Comparison of ENCODE assay signal across 9 cellular contexts in the genomic region with DNA sequence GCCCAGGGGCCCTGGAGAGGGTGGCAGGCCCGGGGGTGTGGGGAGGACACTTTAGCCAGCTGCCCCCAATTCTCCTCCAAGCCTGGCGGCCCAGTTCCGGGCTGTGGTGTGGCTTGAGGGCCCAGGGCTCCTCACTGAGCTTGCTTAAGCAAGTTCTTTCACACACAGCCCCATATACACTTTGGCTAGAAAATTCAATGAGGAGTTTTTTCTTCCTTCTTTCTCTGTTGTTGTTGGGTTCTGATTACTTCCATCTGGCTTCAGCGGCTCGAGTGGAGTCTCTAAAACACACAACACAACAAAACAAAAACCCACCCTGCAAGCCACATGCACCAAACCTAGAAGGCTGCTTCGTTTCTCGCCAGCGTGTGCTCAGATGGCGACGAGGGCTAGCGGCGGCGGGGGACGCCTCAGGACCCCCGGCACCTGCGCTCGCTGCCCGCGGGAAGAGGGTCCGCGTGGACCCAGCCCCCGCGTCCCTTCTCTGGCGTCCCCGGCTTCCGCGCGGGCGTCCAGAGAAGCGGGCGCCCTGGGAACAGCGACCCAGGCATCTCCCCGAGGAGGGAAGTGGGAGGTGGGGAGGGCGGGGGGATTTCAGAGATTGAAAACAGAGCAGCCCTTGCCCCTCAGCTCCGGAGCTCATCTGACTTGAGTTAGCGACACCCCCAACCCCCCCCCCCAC. TPM values are rescaled to one million over a fixed set of nuclear protein-coding genes. Genes with fewer than 3 reads are reported as not detected.
A peak's percentile ranks its signal among the peaks of the same experiment; 100 is the strongest.
DNase-seq lines count a peak whose midpoint lies in the region; ATAC-seq and TF ChIP-seq lines count a peak whose summit lies in the region.
"Had no signal": no experiment of that assay in that cellular context is flagged by ENCODE, and none has a peak within 500 bp of the region (broad histone marks: within the 10 kb centered on the region; RNA-seq: fewer than 3 reads in every experiment).

No MANE protein-coding gene starts in this region.

- no peaks in the 10 kb centered on the region for H3K36me3 Mint-ChIP-seq in brain
- no peaks in the 10 kb centered on the region for H3K36me3 Mint-ChIP-seq in activated naive CD4-positive, alpha-beta T cell treated with anti-CD3 and anti-CD28 coated beads for 36 hours (ENCODE audit: low read depth)
- no peaks in the 10 kb centered on the region for H3K36me3 Mint-ChIP-seq in activated T-cell treated with anti-CD3 and anti-CD28 coated beads, Interleukin-2, amount 50 U/mL, for 72 hours (ENCODE audit: insufficient read depth in 2 of 2)

- DNase-seq in lower leg skin (ENCODE audit: low spot score in 2 of 2) (peak; percentile 12 to 84), suprapubic skin (ENCODE audit: low spot score in 2 of 2) (peak in 1 of 2 donors; percentile 80), occipital lobe (lab: John Stamatoyannopoulos, UW) (no peak)
- no peak for DNase-seq in activated naive CD4-positive, alpha-beta T cell treated with anti-CD3 and anti-CD28 coated beads for 36 hours
- no peak for DNase-seq in activated T-cell treated with anti-CD3 and anti-CD28 coated beads, Interleukin-2, amount 50 U/mL, for 72 hours
- DNase-seq: activated B cell treated with CpG ODN at 0.5 μM for 24 hours had no signal

- H3K9ac ChIP-seq in HUES48 (ENCODE audit: low read depth, low read length): peak overlapping the region; percentile 39; the same call in 1 of the 2 replicates

- TF ChIP-seq POLR2A in lower leg skin (IDR thresholded peaks at IDR 0.05) (no peak), suprapubic skin (IDR thresholded peaks at IDR 0.05) (no peak)

- peak overlapping the region in 4 of 5 experiments; percentile 9 to 83 (median 36) for H3K27ac Mint-ChIP-seq in brain
- no peak overlapping the region for H3K27ac Mint-ChIP-seq in activated naive CD4-positive, alpha-beta T cell treated with anti-CD3 and anti-CD28 coated beads for 36 hours
- H3K27ac Mint-ChIP-seq in activated T-cell treated with anti-CD3 and anti-CD28 coated beads, Interleukin-2, amount 50 U/mL, for 72 hours: no peak overlapping the region
- H3K27ac Mint-ChIP-seq: activated B cell treated with CpG ODN at 0.5 μM for 24 hours had no signal

- no peak for ATAC-seq in HG03108 (IDR thresholded peaks at IDR 0.05; ENCODE audit: unreplicated experiment)
- ATAC-seq in activated T-cell treated with anti-CD3 and anti-CD28 coated beads, Interleukin-2, amount 50 U/mL, for 72 hours (replicated peaks in 1 of 2): no peak

- CTCF ChIA-PET in activated naive CD4-positive, alpha-beta T cell treated with anti-CD3 and anti-CD28 coated beads for 36 hours (lab: Charles Lee): interaction anchor here (0.7 kb wide), 1 partner anchor 251 kb away, joined by 5 read pairs; no protein-coding TSS in a partner anchor

- TF ChIP-seq CTCF in brain (conservative IDR thresholded peaks at IDR 0.05) (no peak), lower leg skin (IDR thresholded peaks at IDR 0.05) (no peak), suprapubic skin (IDR thresholded peaks at IDR 0.05) (no peak)

- H3K9me3 Mint-ChIP-seq in brain: no peaks in the 10 kb centered on the region
- H3K9me3 Mint-ChIP-seq in activated naive CD4-positive, alpha-beta T cell treated with anti-CD3 and anti-CD28 coated beads for 36 hours: no peaks in the 10 kb centered on the region
- no peaks in the 10 kb centered on the region for H3K9me3 Mint-ChIP-seq in activated T-cell treated with anti-CD3 and anti-CD28 coated beads, Interleukin-2, amount 50 U/mL, for 72 hours
- H3K9me3 Mint-ChIP-seq: activated B cell treated with CpG ODN at 0.5 μM for 24 hours had no signal

- H3K4me1 Mint-ChIP-seq in brain: peaks cover 44% of the 10 kb centered on the region
- peaks cover 9% of the 10 kb centered on the region for H3K4me1 Mint-ChIP-seq in activated naive CD4-positive, alpha-beta T cell treated with anti-CD3 and anti-CD28 coated beads for 36 hours (ENCODE audit: low read depth)
- H3K4me1 Mint-ChIP-seq in activated T-cell treated with anti-CD3 and anti-CD28 coated beads, Interleukin-2, amount 50 U/mL, for 72 hours (ENCODE audit: low read depth): peaks cover 9% of the 10 kb centered on the region

- H3K27me3 Mint-ChIP-seq in brain: peaks cover 7% of the 10 kb centered on the region
- H3K27me3 Mint-ChIP-seq in activated naive CD4-positive, alpha-beta T cell treated with anti-CD3 and anti-CD28 coated beads for 36 hours (ENCODE audit: low read depth): peaks cover 52% of the 10 kb centered on the region
- H3K27me3 Mint-ChIP-seq in activated T-cell treated with anti-CD3 and anti-CD28 coated beads, Interleukin-2, amount 50 U/mL, for 72 hours (ENCODE audit: low read depth): peaks cover 61% of the 10 kb centered on the region

- H3K4me3 ChIP-seq in HUES48 (ENCODE audit: low read depth, low read length): peak overlapping the region; percentile 85
- H3K4me3 ChIP-seq in lower leg skin (ENCODE audit: low read depth, poor library complexity, severe bottlenecking): no peak overlapping the region
- H3K4me3 ChIP-seq in suprapubic skin: peak overlapping the region; percentile 64

- intact Hi-C loops in lower leg skin (cut with DNase I; ENCODE audit: low total_unique reads): no loop called here
- intact Hi-C loops in activated naive CD4-positive, alpha-beta T cell treated with anti-CD3 and anti-CD28 coated beads for 36 hours (cut with micrococcal nuclease): loop anchor here (2.0 kb wide), 1 partner anchor 336 kb away; no protein-coding TSS in a partner anchor

- H3K36me3 ChIP-seq in HUES48 (ENCODE audit: control insufficient read depth, insufficient read depth, low read length) (no peaks in the 10 kb centered on the region), suprapubic skin (no peaks in the 10 kb centered on the region)

- 13 to 15% methylated on average over 31 to 35 of the region's 36 CpGs for WGBS in lower leg skin, 2 donors
- 13% methylated on average over 33 of the region's 36 CpGs for WGBS in suprapubic skin

- H3K9me3 ChIP-seq in HUES48 (ENCODE audit: control insufficient read depth, insufficient read depth, low read length): no peaks in the 10 kb centered on the region
- no peaks in the 10 kb centered on the region for H3K9me3 ChIP-seq in suprapubic skin

- H3K27me3 ChIP-seq in HUES48 (ENCODE audit: control insufficient read depth, insufficient read depth, low read length) (0 out of 2 replicates have a peak, but pooled peaks cover 3% of the 10 kb centered on the region), suprapubic skin (peaks cover 43% of the 10 kb centered on the region)

- TF ChIP-seq EP300 in suprapubic skin (IDR thresholded peaks at IDR 0.05): no peak

- H3K27ac ChIP-seq in HUES48 (ENCODE audit: low read depth, low read length) (peak overlapping the region; percentile 97), suprapubic skin (peak overlapping the region; percentile 72)

- H3K4me1 ChIP-seq in HUES48 (ENCODE audit: control insufficient read depth, insufficient read depth, low read length) (peaks cover 30% of the 10 kb centered on the region), suprapubic skin (peaks cover 40% of the 10 kb centered on the region)

- peak overlapping the region; percentile 59 to 86 (median 83) for H3K4me3 Mint-ChIP-seq in brain
- H3K4me3 Mint-ChIP-seq in activated naive CD4-positive, alpha-beta T cell treated with anti-CD3 and anti-CD28 coated beads for 36 hours: no peak overlapping the region
- H3K4me3 Mint-ChIP-seq in activated T-cell treated with anti-CD3 and anti-CD28 coated beads, Interleukin-2, amount 50 U/mL, for 72 hours: no peak overlapping the region
- H3K4me3 Mint-ChIP-seq: activated B cell treated with CpG ODN at 0.5 μM for 24 hours had no signal

RNA-seq across cellular contexts. Expression of gene GLI2, which starts 0.6 kb away (rescaled TPM):
- polyA plus RNA-seq in brain (ENCODE audit: insufficient read depth, low read depth, low replicate concordance): 0.37 TPM
- total RNA-seq in lower leg skin (1 to 10 TPM in 3 of 4 donors, under 1 TPM in 1; 0.42 to 6.7 (median 3.1) TPM), suprapubic skin (1 to 10 TPM; 1.9 to 7.9 (median 5.5) TPM), occipital lobe (2.8 TPM)
- total RNA-seq in activated naive CD4-positive, alpha-beta T cell treated with anti-CD3 and anti-CD28 coated beads for 36 hours: not detected
- total RNA-seq in activated T-cell treated with anti-CD3 and anti-CD28 coated beads, Interleukin-2, amount 50 U/mL, for 72 hours: not detected
- total RNA-seq: activated B cell treated with CpG ODN at 0.5 μM for 24 hours had no signal

Comparison
In these comparisons a context has a peak if more than half of its experiments do, and no peak if none do; other contexts are left out.
1. H3K27ac Mint-ChIP-seq: peak in brain (4 of 5); none in activated naive CD4-positive, alpha-beta T cell treated with anti-CD3 and anti-CD28 coated beads for 36 hours (single experiment) and activated T-cell treated with anti-CD3 and anti-CD28 coated beads, Interleukin-2, amount 50 U/mL, for 72 hours (single experiment).
2. H3K4me3 Mint-ChIP-seq: peak in brain (5 of 5); none in activated naive CD4-positive, alpha-beta T cell treated with anti-CD3 and anti-CD28 coated beads for 36 hours (single experiment) and activated T-cell treated with anti-CD3 and anti-CD28 coated beads, Interleukin-2, amount 50 U/mL, for 72 hours (0 of 2).
3. DNase-seq: peak in lower leg skin (2 of 2); none in activated naive CD4-positive, alpha-beta T cell treated with anti-CD3 and anti-CD28 coated beads for 36 hours (single experiment), occipital lobe (single experiment) and activated T-cell treated with anti-CD3 and anti-CD28 coated beads, Interleukin-2, amount 50 U/mL, for 72 hours (0 of 2).